In the genomic region with DNA sequence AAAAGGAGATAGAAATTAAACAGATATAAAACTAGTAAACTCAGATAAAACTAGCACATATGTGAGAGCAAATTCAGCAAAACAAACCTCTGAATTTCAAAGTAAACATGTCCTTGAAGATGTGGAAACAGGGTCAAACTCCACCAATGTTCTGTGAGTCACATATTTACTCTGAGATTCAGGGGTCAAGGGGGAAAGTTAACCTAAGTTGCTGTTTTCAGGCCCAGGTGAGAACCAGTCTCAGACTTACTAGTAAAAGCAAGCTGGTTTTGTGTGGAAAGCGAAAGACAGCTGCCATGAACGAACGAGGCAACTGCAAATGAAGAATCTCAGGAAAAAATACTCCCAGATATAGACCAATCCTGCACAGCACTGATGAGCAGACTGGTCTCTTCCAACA, we compare ENCODE assay signal across 1 cellular context.
TF ChIP-seq lines count a peak whose summit lies in the region.

No MANE protein-coding gene starts in this region.

TF ChIP-seq in HepG2, 621 proteins besides CTCF, POLR2A, EP300 and RAD21 (continued from another document and continues in another):
- TF ChIP-seq, protein P1, sequence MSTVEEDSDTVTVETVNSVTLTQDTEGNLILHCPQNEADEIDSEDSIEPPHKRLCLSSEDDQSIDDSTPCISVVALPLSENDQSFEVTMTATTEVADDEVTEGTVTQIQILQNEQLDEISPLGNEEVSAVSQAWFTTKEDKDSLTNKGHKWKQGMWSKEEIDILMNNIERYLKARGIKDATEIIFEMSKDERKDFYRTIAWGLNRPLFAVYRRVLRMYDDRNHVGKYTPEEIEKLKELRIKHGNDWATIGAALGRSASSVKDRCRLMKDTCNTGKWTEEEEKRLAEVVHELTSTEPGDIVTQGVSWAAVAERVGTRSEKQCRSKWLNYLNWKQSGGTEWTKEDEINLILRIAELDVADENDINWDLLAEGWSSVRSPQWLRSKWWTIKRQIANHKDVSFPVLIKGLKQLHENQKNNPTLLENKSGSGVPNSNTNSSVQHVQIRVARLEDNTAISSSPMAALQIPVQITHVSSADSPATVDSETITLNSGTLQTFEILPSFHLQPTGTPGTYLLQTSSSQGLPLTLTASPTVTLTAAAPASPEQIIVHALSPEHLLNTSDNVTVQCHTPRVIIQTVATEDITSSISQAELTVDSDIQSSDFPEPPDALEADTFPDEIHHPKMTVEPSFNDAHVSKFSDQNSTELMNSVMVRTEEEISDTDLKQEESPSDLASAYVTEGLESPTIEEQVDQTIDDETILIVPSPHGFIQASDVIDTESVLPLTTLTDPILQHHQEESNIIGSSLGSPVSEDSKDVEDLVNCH (CRISPR knock-in tag; IDR thresholded peaks at IDR 0.05): no peak
- 0 out of 2 replicates have a peak, but pooled peaks have one; percentile 30 for TF ChIP-seq SNAI1 (CRISPR knock-in tag; IDR thresholded peaks at IDR 0.05; ENCODE audit: borderline replicate concordance)
- TF ChIP-seq ZNF432 (CRISPR knock-in tag; IDR thresholded peaks at IDR 0.05; ENCODE audit: borderline replicate concordance): no peak
- TF ChIP-seq GZF1 (CRISPR knock-in tag; IDR thresholded peaks at IDR 0.05): no peak
- peak; percentile 60; the same call in 1 of the 2 replicates for TF ChIP-seq TGIF2 (CRISPR knock-in tag; IDR thresholded peaks at IDR 0.05)
- TF ChIP-seq FOXO4 (CRISPR knock-in tag; conservative IDR thresholded peaks at IDR 0.05): no peak
- peak; percentile 85 for TF ChIP-seq CEBPG (CRISPR knock-in tag; IDR thresholded peaks at IDR 0.05)
- TF ChIP-seq JUND (CRISPR knock-in tag; IDR thresholded peaks at IDR 0.05): peak; percentile 99
- TF ChIP-seq CREB3 (CRISPR knock-in tag; IDR thresholded peaks at IDR 0.05): 0 out of 2 replicates have a peak, but pooled peaks have one; percentile 52
- TF ChIP-seq DNMT1 (CRISPR knock-in tag; IDR thresholded peaks at IDR 0.05): no peak
- TF ChIP-seq, protein P2, sequence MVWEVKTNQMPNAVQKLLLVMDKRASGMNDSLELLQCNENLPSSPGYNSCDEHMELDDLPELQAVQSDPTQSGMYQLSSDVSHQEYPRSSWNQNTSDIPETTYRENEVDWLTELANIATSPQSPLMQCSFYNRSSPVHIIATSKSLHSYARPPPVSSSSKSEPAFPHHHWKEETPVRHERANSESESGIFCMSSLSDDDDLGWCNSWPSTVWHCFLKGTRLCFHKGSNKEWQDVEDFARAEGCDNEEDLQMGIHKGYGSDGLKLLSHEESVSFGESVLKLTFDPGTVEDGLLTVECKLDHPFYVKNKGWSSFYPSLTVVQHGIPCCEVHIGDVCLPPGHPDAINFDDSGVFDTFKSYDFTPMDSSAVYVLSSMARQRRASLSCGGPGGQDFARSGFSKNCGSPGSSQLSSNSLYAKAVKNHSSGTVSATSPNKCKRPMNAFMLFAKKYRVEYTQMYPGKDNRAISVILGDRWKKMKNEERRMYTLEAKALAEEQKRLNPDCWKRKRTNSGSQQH (CRISPR knock-in tag; IDR thresholded peaks at IDR 0.05; ENCODE audit: low read depth): 0 out of 2 replicates have a peak, but pooled peaks have one; percentile 60
- no peak for TF ChIP-seq ATF7-NPFF (CRISPR knock-in tag; IDR thresholded peaks at IDR 0.05; ENCODE audit: low read depth)
- TF ChIP-seq ZSCAN29 (CRISPR knock-in tag; conservative IDR thresholded peaks at IDR 0.05): 0 out of 2 replicates have a peak, but pooled peaks have one; percentile 39
- TF ChIP-seq BRF2 (CRISPR knock-in tag; IDR thresholded peaks at IDR 0.05): no peak
- peak; percentile 93 for TF ChIP-seq RXRB (CRISPR knock-in tag; IDR thresholded peaks at IDR 0.05; ENCODE audit: borderline replicate concordance)
- no peak for TF ChIP-seq ZFP41 (CRISPR knock-in tag; IDR thresholded peaks at IDR 0.05; ENCODE audit: borderline replicate concordance)
- no peak for TF ChIP-seq ZFYVE20 (CRISPR knock-in tag; IDR thresholded peaks at IDR 0.05; ENCODE audit: borderline replicate concordance, low read depth)
- peak; percentile 64; the same call in 1 of the 2 replicates for TF ChIP-seq MED13 (CRISPR knock-in tag; IDR thresholded peaks at IDR 0.05)
- no peak for TF ChIP-seq ZNF678 (CRISPR knock-in tag; IDR thresholded peaks at IDR 0.05)
- TF ChIP-seq LCORL (IDR thresholded peaks at IDR 0.05): peak; percentile 53; the same call in 1 of the 2 replicates
- TF ChIP-seq LCORL (CRISPR knock-in tag; IDR thresholded peaks at IDR 0.05): peak; percentile 70; the same call in 1 of the 2 replicates
- peak; percentile 74; the same call in 1 of the 2 replicates for TF ChIP-seq TBX3 (IDR thresholded peaks at IDR 0.05; ENCODE audit: borderline replicate concordance)
- TF ChIP-seq ZNF709 (CRISPR knock-in tag; IDR thresholded peaks at IDR 0.05): 0 out of 2 replicates have a peak, but pooled peaks have one; percentile 35
- no peak for TF ChIP-seq ZNF354B (CRISPR knock-in tag; IDR thresholded peaks at IDR 0.05)
- TF ChIP-seq POLR2G (IDR thresholded peaks at IDR 0.05; ENCODE audit: low read depth, low read length): peak; percentile 45; the same call in 1 of the 2 replicates
- peak; percentile 86 for TF ChIP-seq RCOR2 (CRISPR knock-in tag; IDR thresholded peaks at IDR 0.05)
- no peak for TF ChIP-seq HOXA9 (CRISPR knock-in tag; IDR thresholded peaks at IDR 0.05; ENCODE audit: borderline replicate concordance)
- no peak for TF ChIP-seq IKZF1 (IDR thresholded peaks at IDR 0.05)
- no peak for TF ChIP-seq ZBTB14 (CRISPR knock-in tag; IDR thresholded peaks at IDR 0.05)
- peak; percentile 73; the same call in 1 of the 2 replicates for TF ChIP-seq STAT5B (CRISPR knock-in tag; IDR thresholded peaks at IDR 0.05)
- peak; percentile 82 for TF ChIP-seq MEF2D (CRISPR knock-in tag; IDR thresholded peaks at IDR 0.05)
- peak; percentile 96 for TF ChIP-seq FOXJ3 (CRISPR knock-in tag; IDR thresholded peaks at IDR 0.05; ENCODE audit: borderline replicate concordance)
- peak; percentile 87 for TF ChIP-seq PPARG (CRISPR knock-in tag; conservative IDR thresholded peaks at IDR 0.05)
- peak; percentile 48; the same call in 1 of the 2 replicates for TF ChIP-seq SP5 (CRISPR knock-in tag; IDR thresholded peaks at IDR 0.05; ENCODE audit: borderline replicate concordance, low read depth)
- TF ChIP-seq TRIM24 (CRISPR knock-in tag; IDR thresholded peaks at IDR 0.05): peak; percentile 78
- no peak for TF ChIP-seq FLYWCH1 (CRISPR knock-in tag; IDR thresholded peaks at IDR 0.05)
- TF ChIP-seq, protein P3, sequence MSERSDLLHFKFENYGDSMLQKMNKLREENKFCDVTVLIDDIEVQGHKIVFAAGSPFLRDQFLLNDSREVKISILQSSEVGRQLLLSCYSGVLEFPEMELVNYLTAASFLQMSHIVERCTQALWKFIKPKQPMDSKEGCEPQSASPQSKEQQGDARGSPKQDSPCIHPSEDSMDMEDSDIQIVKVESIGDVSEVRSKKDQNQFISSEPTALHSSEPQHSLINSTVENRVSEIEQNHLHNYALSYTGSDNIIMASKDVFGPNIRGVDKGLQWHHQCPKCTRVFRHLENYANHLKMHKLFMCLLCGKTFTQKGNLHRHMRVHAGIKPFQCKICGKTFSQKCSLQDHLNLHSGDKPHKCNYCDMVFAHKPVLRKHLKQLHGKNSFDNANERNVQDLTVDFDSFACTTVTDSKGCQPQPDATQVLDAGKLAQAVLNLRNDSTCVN (CRISPR knock-in tag; IDR thresholded peaks at IDR 0.05; ENCODE audit: borderline replicate concordance): 0 out of 2 replicates have a peak, but pooled peaks have one; percentile 29
- peak; percentile 81 for TF ChIP-seq PHF5A (CRISPR knock-in tag; IDR thresholded peaks at IDR 0.05; ENCODE audit: low read depth, unreplicated experiment)
- TF ChIP-seq PHF8 (CRISPR knock-in tag; IDR thresholded peaks at IDR 0.05): peak; percentile 40; the same call in 1 of the 2 replicates
- TF ChIP-seq, protein P4, sequence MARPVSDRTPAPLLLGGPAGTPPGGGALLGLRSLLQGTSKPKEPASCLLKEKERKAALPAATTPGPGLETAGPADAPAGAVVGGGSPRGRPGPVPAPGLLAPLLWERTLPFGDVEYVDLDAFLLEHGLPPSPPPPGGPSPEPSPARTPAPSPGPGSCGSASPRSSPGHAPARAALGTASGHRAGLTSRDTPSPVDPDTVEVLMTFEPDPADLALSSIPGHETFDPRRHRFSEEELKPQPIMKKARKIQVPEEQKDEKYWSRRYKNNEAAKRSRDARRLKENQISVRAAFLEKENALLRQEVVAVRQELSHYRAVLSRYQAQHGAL (CRISPR knock-in tag; IDR thresholded peaks at IDR 0.05; ENCODE audit: not compliant biosample characterization): no peak
